ENCODE assay signal across 8 cellular contexts in the genomic region with DNA sequence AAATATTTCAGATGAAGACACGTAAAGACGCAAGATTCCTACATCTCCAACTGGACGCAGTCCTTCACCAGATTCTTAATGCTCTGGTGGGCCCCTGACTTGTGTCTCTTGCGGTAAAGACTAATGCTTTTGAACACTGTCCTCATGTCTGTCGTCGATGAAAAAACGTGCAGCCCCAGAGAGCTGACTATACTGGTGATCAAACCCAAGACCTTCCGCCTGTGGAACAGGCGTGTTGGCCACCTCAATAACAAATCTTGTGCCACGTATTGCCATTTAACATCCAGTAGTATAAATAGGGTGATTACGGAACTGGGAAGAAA. TPM values are rescaled to one million over a fixed set of nuclear protein-coding genes. Genes with fewer than 3 reads are reported as not detected.
DNase-seq lines count a peak whose midpoint lies in the region; ATAC-seq, FAIRE-seq and TF ChIP-seq lines count a peak whose summit lies in the region.

No MANE protein-coding gene starts in this region.

- H3K9me1 ChIP-seq in K562 (ENCODE audit: control insufficient read depth, insufficient read depth, low read length), result no peaks in the 10 kb centered on the region

- intact Hi-C loops in heart right ventricle (cut with DNase I) (loop anchor here in 2 of 10 donors (10.0 kb wide), 2 partner anchors 248 to 982 kb away; partner anchors contain the start of genes LPXN (in 1 of the 2) and ZFP91 (in 1 of the 2)), K562 (cut with micrococcal nuclease) (loop anchor here (1.0 kb wide), 2 partner anchors 8 to 9 kb away; no protein-coding TSS in a partner anchor)
- intact Hi-C loops in naive thymus-derived CD4-positive, alpha-beta T cell (cut with micrococcal nuclease), result loop anchor here in 1 of 2 donors (1.0 to 10.0 kb wide), 2 partner anchors 9 to 382 kb away; partner anchors contain the start of gene DTX4

- TF ChIP-seq CTCF in right atrium auricular region (IDR thresholded peaks at IDR 0.05) (no peak), heart right ventricle (IDR thresholded peaks at IDR 0.05) (no peak), K562 (IDR thresholded peaks at IDR 0.05 in 2 of 3, conservative IDR thresholded peaks at IDR 0.05 in 1 of 3; ENCODE audit: insufficient read depth in 2 of 3, low read depth in 1 of 3, low read length in 3 of 3) (no peak)

- H3K36me3 ChIP-seq in right atrium auricular region, result no peaks in the 10 kb centered on the region
- no peaks in the 10 kb centered on the region for H3K36me3 ChIP-seq in heart right ventricle
- no peaks in the 10 kb centered on the region for H3K36me3 ChIP-seq in K562 (ENCODE audit: control insufficient read depth, insufficient read depth, low read length)
- peaks cover 0 to 4% (median 0%) of the 10 kb centered on the region in 3 experiments for H3K36me3 ChIP-seq in naive thymus-derived CD4-positive, alpha-beta T cell (ENCODE audit: control insufficient read depth in 2 of 3, insufficient read depth in 3 of 3, low read length in 3 of 3)

- BruUV-seq in K562 (replicated peaks; lab: Mats Ljungman, UMichigan), result no TSS peak

- H3K79me2 ChIP-seq in K562 (ENCODE audit: control insufficient read depth, insufficient read depth, low read length), result no peaks in the 10 kb centered on the region; the same call in 2 of the 3 replicates

- H3K4me3 Mint-ChIP-seq in naive thymus-derived CD4-positive, alpha-beta T cell, result peak overlapping the region; percentile 54 to 91 (median 76)

- ATAC-seq in heart right ventricle (no peak), K562 (peak; percentile 37)
- no peak for ATAC-seq in naive thymus-derived CD4-positive, alpha-beta T cell

- H3K27ac Mint-ChIP-seq in naive thymus-derived CD4-positive, alpha-beta T cell, result peak overlapping the region; percentile 8 to 86 (median 80)

- no peak for TF ChIP-seq EP300 in K562 (IDR thresholded peaks at IDR 0.05; ENCODE audit: low read length)

- no peak for DNase-seq in right atrium auricular region (ENCODE audit: low spot score)
- DNase-seq in heart right ventricle, result no peak
- peak; percentile 50 for DNase-seq in NCI-H345 (lab: John Stamatoyannopoulos, UW)
- DNase-seq in K562 (ENCODE audit: extremely low read depth in 1 of 4, low spot score in 3 of 4), result peak in 1 of 4 experiments; percentile 71
- peak in 1 of 9 donors; percentile 13 for DNase-seq in naive thymus-derived CD4-positive, alpha-beta T cell
- no peak for DNase-seq in effector CD8-positive, alpha-beta T cell (lab: John Stamatoyannopoulos, UW)
- DNase-seq in 8988T, result no peak
- DNase-seq in epidermal melanocyte (ENCODE audit: insufficient read length, low spot score), result no peak

- H3K9me3 ChIP-seq in right atrium auricular region (no peaks in the 10 kb centered on the region), heart right ventricle (no peaks in the 10 kb centered on the region), K562 (replicated peaks; ENCODE audit: control insufficient read depth, insufficient read depth, low read depth, low read length) (no peaks in the 10 kb centered on the region; the same call in 1 of the 2 replicates)
- H3K9me3 ChIP-seq in naive thymus-derived CD4-positive, alpha-beta T cell (ENCODE audit: control insufficient read depth in 2 of 3, low read length in 3 of 3), result no peaks in the 10 kb centered on the region

- H3K27me3 ChIP-seq in right atrium auricular region (no peaks in the 10 kb centered on the region), heart right ventricle (no peaks in the 10 kb centered on the region), K562 (ENCODE audit: control insufficient read depth in 2 of 2, insufficient read depth in 2 of 2, low read length in 2 of 2) (no peaks in the 10 kb centered on the region)
- no peaks in the 10 kb centered on the region for H3K27me3 ChIP-seq in naive thymus-derived CD4-positive, alpha-beta T cell (ENCODE audit: control insufficient read depth in 2 of 2, insufficient read depth in 2 of 2, low read length in 2 of 2)

- TF ChIP-seq RAD21 in K562 (CRISPR knock-in tag; conservative IDR thresholded peaks at IDR 0.05 in 1 of 2, IDR thresholded peaks at IDR 0.05 in 1 of 2), result no peak

- in situ Hi-C loops in K562 (cut with MboI), result no loop called here

- no peaks in the 10 kb centered on the region for H4K20me1 ChIP-seq in K562 (replicated peaks; ENCODE audit: control insufficient read depth, insufficient read depth, low read length)

- peaks cover 0 to 36% (median 0%) of the 10 kb centered on the region in 5 donors for H3K27me3 Mint-ChIP-seq in naive thymus-derived CD4-positive, alpha-beta T cell

- peaks cover 0 to 5% (median 0%) of the 10 kb centered on the region in 5 donors for H3K36me3 Mint-ChIP-seq in naive thymus-derived CD4-positive, alpha-beta T cell

- no peak for FAIRE-seq in K562 (lab: Jason Lieb, UNC)

- H3K4me1 Mint-ChIP-seq in naive thymus-derived CD4-positive, alpha-beta T cell, result peaks cover 32 to 64% (median 59%) of the 10 kb centered on the region in 7 donors

- H3K27ac ChIP-seq in right atrium auricular region (peak overlapping the region; percentile 56 to 70), heart right ventricle (peak overlapping the region in 3 of 10 donors; percentile 26 to 43 (median 39)), K562 (ENCODE audit: extremely low read depth, low read depth, low read length) (peak overlapping the region; percentile 82)
- no peak overlapping the region for H3K27ac ChIP-seq in naive thymus-derived CD4-positive, alpha-beta T cell (ENCODE audit: low read depth, low read length)

- H3K9ac ChIP-seq in K562 (ENCODE audit: insufficient read depth in 1 of 2, low read depth in 2 of 2, low read length in 2 of 2), result peak overlapping the region; percentile 79 to 80; a peak in 3 of 4 replicates

- H2AFZ ChIP-seq in K562 (ENCODE audit: low read depth, low read length), result peak overlapping the region; percentile 79

- peaks cover 0 to 11% (median 0%) of the 10 kb centered on the region in 11 donors for H3K9me3 Mint-ChIP-seq in naive thymus-derived CD4-positive, alpha-beta T cell

- peak overlapping the region; percentile 18 to 47 for H3K4me3 ChIP-seq in right atrium auricular region
- H3K4me3 ChIP-seq in heart right ventricle, result peak overlapping the region in 5 of 10 donors; percentile 38 to 56 (median 52)
- H3K4me3 ChIP-seq in K562, result peak overlapping the region; percentile 33
- peak overlapping the region; percentile 29 for H3K4me3 ChIP-seq in naive thymus-derived CD4-positive, alpha-beta T cell (ENCODE audit: low read length)

- POLR2A ChIA-PET in K562 (lab: Yijun Ruan, JAX), result interaction anchor here (1.0 to 5.9 kb wide), 9 partner anchors 8 to 112 kb away, joined by 3 to 69 read pairs (median 4); partner anchors contain the start of genes OSBP and PATL1
- POLR2A ChIA-PET in naive thymus-derived CD4-positive, alpha-beta T cell (lab: Charles Lee), result interaction anchor here (0.6 to 2.9 kb wide), 5 partner anchors 10 to 1349 kb away, joined by 3 to 20 read pairs (median 5); partner anchors contain the start of genes OSBP, PATL1 and PRPF19

- CTCF ChIA-PET in K562 (lab: Yijun Ruan, JAX; ENCODE audit: low intra/inter-chr PET ratio), result interaction anchor here (0.6 kb wide), 1 partner anchor 20 kb away, joined by 4 read pairs; no protein-coding TSS in a partner anchor
- CTCF ChIA-PET in naive thymus-derived CD4-positive, alpha-beta T cell (lab: Charles Lee), result interaction anchor here (0.7 kb wide), 1 partner anchor 13 kb away, joined by 4 read pairs; no protein-coding TSS in a partner anchor

- WGBS in heart right ventricle, 2 donors, result 14 to 21% methylated on average over 11 of the region's 11 CpGs
- 2% methylated on average over 11 of the region's 11 CpGs for WGBS in K562 (ENCODE audit: insufficient coverage, low coverage, missing lambda C conversion rate)

- H3K4me2 ChIP-seq in K562 (ENCODE audit: insufficient read depth, low read length), result peak overlapping the region; percentile 79

- peaks cover 0 to 36% of the 10 kb centered on the region in 2 donors for H3K4me1 ChIP-seq in right atrium auricular region
- H3K4me1 ChIP-seq in heart right ventricle, result peaks cover 0 to 42% (median 25%) of the 10 kb centered on the region in 9 donors
- H3K4me1 ChIP-seq in K562 (replicated peaks in 1 of 2; ENCODE audit: control insufficient read depth in 2 of 2, insufficient read depth in 2 of 2, low read length in 2 of 2), result peaks cover 21 to 32% of the 10 kb centered on the region in 2 experiments
- peaks cover 26 to 29% of the 10 kb centered on the region in 2 donors for H3K4me1 ChIP-seq in naive thymus-derived CD4-positive, alpha-beta T cell (ENCODE audit: control insufficient read depth in 2 of 2, insufficient read depth in 2 of 2, low read length in 2 of 2)

- no peak for TF ChIP-seq POLR2A in K562 (conservative IDR thresholded peaks at IDR 0.05)

RNA-seq across cellular contexts. Expression of gene OR4D9, which starts 45.5 kb away (rescaled TPM):
- total RNA-seq in right atrium auricular region (not detected), heart right ventricle (not detected), K562 (2014; rRNA removed) (not detected in 2 replicates), K562 (2014; rRNA removed; fragmentation: Illumina TruSeq; extraction: Trizol) (not detected in 2 replicates), K562 (2015; rRNA removed; fragmentation: Illumina TruSeq; extraction: Trizol) (not detected in 2 replicates), K562 (2021) (not detected in 2 replicates)
- polyA plus RNA-seq in heart right ventricle (not detected), K562 (2011; rRNA removed) (not detected in 2 replicates), K562 (2014; fragmentation: Illumina TruSeq; extraction: Trizol) (not detected in 2 replicates), K562 (2014; fragmentation: Nextera tagmentation; extraction: Ambion mirVana) (not detected), K562 (2014; rRNA removed) (not detected in 2 replicates)
- not detected in 2 replicates for total RNA-seq in K562 (2011; cell fraction: chromatin; rRNA removed; ENCODE audit: low replicate concordance)
- total RNA-seq in K562 (2011; cell fraction: nucleolus; rRNA removed), result not detected in 2 replicates
- not detected in 2 replicates for total RNA-seq in K562 (2011; cell fraction: nucleoplasm; rRNA removed)
- not detected in 2 replicates for polyA plus RNA-seq in K562 (2011; cell fraction: cytosol; rRNA removed)
- polyA plus RNA-seq in K562 (2011; cell fraction: nucleus; rRNA removed), result not detected in 2 replicates
- not detected in 2 replicates for polyA plus RNA-seq in K562 (2012)
- polyA minus RNA-seq in K562 (2011; rRNA and poly(A)+ RNA removed), result not detected in 2 replicates
- polyA minus RNA-seq in K562 (2011; cell fraction: cytosol; rRNA and poly(A)+ RNA removed), result not detected in 2 replicates
- not detected in 2 replicates for polyA minus RNA-seq in K562 (2011; cell fraction: nucleus; rRNA and poly(A)+ RNA removed)
- total RNA-seq in naive thymus-derived CD4-positive, alpha-beta T cell, result not detected
- not detected for polyA plus RNA-seq in naive thymus-derived CD4-positive, alpha-beta T cell

RNA-seq across cellular contexts. Expression of gene OR4D11, which starts 53.5 kb away (rescaled TPM):
- not detected for total RNA-seq in right atrium auricular region
- not detected for total RNA-seq in heart right ventricle
- polyA plus RNA-seq in heart right ventricle, result not detected
- not detected in 2 replicates for total RNA-seq in K562 (2011; cell fraction: chromatin; rRNA removed; ENCODE audit: low replicate concordance)
- not detected in 2 replicates for total RNA-seq in K562 (2011; cell fraction: nucleolus; rRNA removed)
- total RNA-seq in K562 (2011; cell fraction: nucleoplasm; rRNA removed), result not detected in 2 replicates
- total RNA-seq in K562 (2014; rRNA removed), result not detected in 2 replicates
- not detected in 2 replicates for total RNA-seq in K562 (2014; rRNA removed; fragmentation: Illumina TruSeq; extraction: Trizol)
- total RNA-seq in K562 (2015; rRNA removed; fragmentation: Illumina TruSeq; extraction: Trizol), result not detected in 2 replicates
- not detected in 2 replicates for total RNA-seq in K562 (2021)
- polyA plus RNA-seq in K562 (2011; rRNA removed), result not detected in 2 replicates
- polyA plus RNA-seq in K562 (2011; cell fraction: cytosol; rRNA removed), result not detected in 2 replicates
- polyA plus RNA-seq in K562 (2011; cell fraction: nucleus; rRNA removed), result not detected in 2 replicates
- polyA plus RNA-seq in K562 (2012), result not detected in 2 replicates
- polyA plus RNA-seq in K562 (2014; fragmentation: Illumina TruSeq; extraction: Trizol), result not detected in 2 replicates
- polyA plus RNA-seq in K562 (2014; fragmentation: Nextera tagmentation; extraction: Ambion mirVana), result not detected
- not detected in 2 replicates for polyA plus RNA-seq in K562 (2014; rRNA removed)
- polyA minus RNA-seq in K562 (2011; rRNA and poly(A)+ RNA removed), result not detected in 2 replicates
- polyA minus RNA-seq in K562 (2011; cell fraction: cytosol; rRNA and poly(A)+ RNA removed), result not detected in 2 replicates
- not detected in 2 replicates for polyA minus RNA-seq in K562 (2011; cell fraction: nucleus; rRNA and poly(A)+ RNA removed)
- not detected for total RNA-seq in naive thymus-derived CD4-positive, alpha-beta T cell
- polyA plus RNA-seq in naive thymus-derived CD4-positive, alpha-beta T cell, result not detected

RNA-seq across cellular contexts. Expression of gene OSBP, which starts 58.7 kb away (rescaled TPM):
- total RNA-seq in right atrium auricular region (10 to 100 TPM; 24.8 to 25.7 TPM), heart right ventricle (10 to 100 TPM; 30.2 to 46.8 (median 39.3) TPM), K562 (2014; rRNA removed) (22.2 and 28.7 TPM in 2 replicates), K562 (2014; rRNA removed; fragmentation: Illumina TruSeq; extraction: Trizol) (33.3 and 36.1 TPM in 2 replicates), K562 (2015; rRNA removed; fragmentation: Illumina TruSeq; extraction: Trizol) (28.7 and 28.9 TPM in 2 replicates), K562 (2021) (37.7 and 44.3 TPM in 2 replicates)
- polyA plus RNA-seq in heart right ventricle (10 to 100 TPM; 11.2 to 13.8 TPM), K562 (2011; rRNA removed) (33.9 and 37.2 TPM in 2 replicates), K562 (2014; fragmentation: Illumina TruSeq; extraction: Trizol) (46.9 and 49.0 TPM in 2 replicates), K562 (2014; fragmentation: Nextera tagmentation; extraction: Ambion mirVana) (10 to 100 TPM; 11.7 to 11.9 TPM), K562 (2014; rRNA removed) (24.5 and 27.8 TPM in 2 replicates)
- 83.9 and 124 TPM in 2 replicates for total RNA-seq in K562 (2011; cell fraction: chromatin; rRNA removed; ENCODE audit: low replicate concordance)
- 40.2 and 44.9 TPM in 2 replicates for total RNA-seq in K562 (2011; cell fraction: nucleolus; rRNA removed)
- total RNA-seq in K562 (2011; cell fraction: nucleoplasm; rRNA removed), result 62.0 and 71.9 TPM in 2 replicates
- polyA plus RNA-seq in K562 (2011; cell fraction: cytosol; rRNA removed), result 11.6 and 27.0 TPM in 2 replicates
- polyA plus RNA-seq in K562 (2011; cell fraction: nucleus; rRNA removed), result 34.6 and 56.6 TPM in 2 replicates
- 28.0 and 32.7 TPM in 2 replicates for polyA plus RNA-seq in K562 (2012)
- polyA minus RNA-seq in K562 (2011; rRNA and poly(A)+ RNA removed), result 54.3 and 63.2 TPM in 2 replicates
- polyA minus RNA-seq in K562 (2011; cell fraction: cytosol; rRNA and poly(A)+ RNA removed), result 32.7 and 32.9 TPM in 2 replicates
- 16.8 and 30.8 TPM in 2 replicates for polyA minus RNA-seq in K562 (2011; cell fraction: nucleus; rRNA and poly(A)+ RNA removed)
- total RNA-seq in naive thymus-derived CD4-positive, alpha-beta T cell, result 10 to 100 TPM; 39.8 to 57.6 (median 52.4) TPM
- 10 to 100 TPM; 21.0 to 34.5 TPM for polyA plus RNA-seq in naive thymus-derived CD4-positive, alpha-beta T cell
